In the genomic region with DNA sequence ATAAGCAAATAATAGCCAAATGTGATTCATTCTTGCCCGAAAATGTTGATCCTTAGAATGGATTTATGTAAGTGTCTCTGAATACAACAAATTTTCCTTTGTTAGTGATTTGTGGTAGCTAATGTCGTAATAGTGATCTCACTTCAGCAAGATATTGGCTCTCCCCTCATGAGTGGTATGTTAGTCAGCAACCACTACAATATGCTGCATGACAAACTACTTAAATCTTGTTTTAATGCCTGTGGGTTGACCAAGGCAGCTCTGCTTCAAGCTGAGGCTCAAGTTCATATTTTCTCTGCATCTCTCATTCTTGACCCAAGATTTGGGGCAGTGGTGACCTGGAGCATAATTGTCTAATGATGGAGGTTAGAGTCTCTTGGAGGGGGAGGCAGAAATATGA, we compare ENCODE assay signal across 16 cellular contexts. TPM values are rescaled to one million over a fixed set of nuclear protein-coding genes. Genes with fewer than 3 reads are reported as not detected.
A peak's percentile ranks its signal among the peaks of the same experiment; 100 is the strongest.
DNase-seq lines count a peak whose midpoint lies in the region; ATAC-seq and TF ChIP-seq lines count a peak whose summit lies in the region.
"Had no signal": no experiment of that assay in that cellular context is flagged by ENCODE, and none has a peak within 500 bp of the region (broad histone marks: within the 10 kb centered on the region; RNA-seq: fewer than 3 reads in every experiment).

No MANE protein-coding gene starts in this region.

- no peaks in the 10 kb centered on the region for H3K4me1 ChIP-seq in testis
- H3K4me1 ChIP-seq: colonic mucosa had no signal

- H3K36me3 ChIP-seq in testis (ENCODE audit: low read depth, missing control alignments): no peaks in the 10 kb centered on the region
- H3K36me3 ChIP-seq: colonic mucosa had no signal

- no peak overlapping the region for H3K27ac ChIP-seq in testis
- H3K27ac ChIP-seq: colonic mucosa, SK-N-MC had no signal

- no peaks in the 10 kb centered on the region for H3K9me3 ChIP-seq in testis
- H3K9me3 ChIP-seq: colonic mucosa had no signal

- intact Hi-C loops in testis (cut with DNase I; ENCODE audit: low total_unique reads): no loop called here

- H3K4me1 Mint-ChIP-seq in stimulated activated naive B cell treated with anti-CD40 and anti-IgM and Interleukin-4, amounts not matched to agents 10 μg/mL and 1 μg/mL and 100 μg/mL, for 72 hours: no peaks in the 10 kb centered on the region
- H3K4me1 Mint-ChIP-seq in chondrocyte (ENCODE audit: low read depth): peaks cover 10% of the 10 kb centered on the region

- H3K36me3 Mint-ChIP-seq in stimulated activated naive B cell treated with anti-CD40 and anti-IgM and Interleukin-4, amounts not matched to agents 10 μg/mL and 1 μg/mL and 100 μg/mL, for 72 hours: no peaks in the 10 kb centered on the region
- no peaks in the 10 kb centered on the region for H3K36me3 Mint-ChIP-seq in chondrocyte (ENCODE audit: low read depth)

- H3K27me3 ChIP-seq in testis: no peaks in the 10 kb centered on the region
- H3K27me3 ChIP-seq: colonic mucosa had no signal

- no peak overlapping the region for H3K4me3 ChIP-seq in epithelial cell of esophagus (ENCODE audit: low read length)
- H3K4me3 ChIP-seq in testis: no peak overlapping the region
- H3K4me3 ChIP-seq: colonic mucosa, SK-N-MC had no signal

- 89 to 98% methylated on average over 2 of the region's 2 CpGs for WGBS in testis, 2 donors

- no peak for TF ChIP-seq POLR2A in testis (IDR thresholded peaks at IDR 0.05)

- ATAC-seq in omental fat pad (ENCODE audit: low FRiP score): peak; percentile 56
- no peak for ATAC-seq in stimulated activated naive B cell treated with anti-CD40 and anti-IgM and Interleukin-4, amounts not matched to agents 10 μg/mL and 1 μg/mL and 100 μg/mL, for 72 hours (replicated peaks)

- TF ChIP-seq CTCF in epithelial cell of esophagus (IDR thresholded peaks at IDR 0.05; ENCODE audit: insufficient read depth, low read depth, low read length, missing control alignments) (no peak), omental fat pad (IDR thresholded peaks at IDR 0.05) (no peak), testis (IDR thresholded peaks at IDR 0.05) (no peak), chondrocyte (IDR thresholded peaks at IDR 0.05) (no peak)

- no peak overlapping the region for H3K4me3 Mint-ChIP-seq in stimulated activated naive B cell treated with anti-CD40 and anti-IgM and Interleukin-4, amounts not matched to agents 10 μg/mL and 1 μg/mL and 100 μg/mL, for 72 hours
- H3K4me3 Mint-ChIP-seq in chondrocyte (ENCODE audit: unreplicated experiment): no peak overlapping the region
- H3K4me3 Mint-ChIP-seq: stimulated activated naive CD8-positive, alpha-beta T cell treated with anti-CD3 and anti-CD28 coated beads, Interleukin-15, Interleukin-2, amounts not matched to agents 100 ng/mL and 50 ng/mL, for 24 hours had no signal

- H3K27me3 Mint-ChIP-seq in stimulated activated naive B cell treated with anti-CD40 and anti-IgM and Interleukin-4, amounts not matched to agents 10 μg/mL and 1 μg/mL and 100 μg/mL, for 72 hours: no peaks in the 10 kb centered on the region
- H3K27me3 Mint-ChIP-seq in chondrocyte (ENCODE audit: low read depth): no peaks in the 10 kb centered on the region
- H3K27me3 Mint-ChIP-seq: stimulated activated naive CD8-positive, alpha-beta T cell treated with anti-CD3 and anti-CD28 coated beads, Interleukin-15, Interleukin-2, amounts not matched to agents 100 ng/mL and 50 ng/mL, for 24 hours had no signal

- H3K27ac Mint-ChIP-seq in stimulated activated naive B cell treated with anti-CD40 and anti-IgM and Interleukin-4, amounts not matched to agents 10 μg/mL and 1 μg/mL and 100 μg/mL, for 72 hours: no peak overlapping the region
- no peak overlapping the region for H3K27ac Mint-ChIP-seq in chondrocyte (ENCODE audit: unreplicated experiment)
- H3K27ac Mint-ChIP-seq: stimulated activated naive CD8-positive, alpha-beta T cell treated with anti-CD3 and anti-CD28 coated beads, Interleukin-15, Interleukin-2, amounts not matched to agents 100 ng/mL and 50 ng/mL, for 24 hours had no signal

- H3K9me3 Mint-ChIP-seq in stimulated activated naive B cell treated with anti-CD40 and anti-IgM and Interleukin-4, amounts not matched to agents 10 μg/mL and 1 μg/mL and 100 μg/mL, for 72 hours: peaks cover 0 to 1% of the 10 kb centered on the region in 2 donors
- no peaks in the 10 kb centered on the region for H3K9me3 Mint-ChIP-seq in chondrocyte (ENCODE audit: low read depth)
- H3K9me3 Mint-ChIP-seq: stimulated activated naive CD8-positive, alpha-beta T cell treated with anti-CD3 and anti-CD28 coated beads, Interleukin-15, Interleukin-2, amounts not matched to agents 100 ng/mL and 50 ng/mL, for 24 hours had no signal

- DNase-seq in GM03348 (ENCODE audit: low spot score) (peak; percentile 79), NCI-H226 (peak; percentile 88), epithelial cell of esophagus (ENCODE audit: low read depth) (peak; percentile 92), omental fat pad (ENCODE audit: low spot score) (no peak), testis (no peak), chondrocyte (ENCODE audit: low spot score) (no peak)
- no peak for DNase-seq in stimulated activated naive B cell treated with anti-CD40 and anti-IgM and Interleukin-4, amounts not matched to agents 10 μg/mL and 1 μg/mL and 100 μg/mL, for 72 hours
- no peak for DNase-seq in activated CD8-positive, alpha-beta memory T cell treated with anti-CD3 and anti-CD28 coated beads, Interleukin-2, amount 50 U/mL, for 4 hours
- DNase-seq: activated CD4-positive, alpha-beta T cell treated with anti-CD3 and anti-CD28 coated beads for 4 hours; activated effector memory CD4-positive, alpha-beta T cell treated with Interleukin-2 at 50 U/mL for 16 hours; colonic mucosa; DMS 273 treated with DMSO at 0.1 percent for 48 hours; NCI-H1105 treated with DMSO at 0.1 percent for 48 hours; stimulated activated CD4-positive, alpha-beta T cell treated with anti-CD3 and anti-CD28 coated beads, Interleukin-1b, Interleukin-23, amount 100 ng/mL, for 48 hours had no signal

RNA-seq across cellular contexts. Expression of a gene that starts 49.8 kb away (rescaled TPM):
- 100 to 1,000 TPM; 135 to 717 (median 384) TPM for total RNA-seq in omental fat pad
- 10 to 100 TPM in 1 of 2 donors, 1 to 10 TPM in 1; 6.6 to 13.0 TPM for total RNA-seq in testis
- 16.5 TPM for polyA plus RNA-seq in testis (ENCODE audit: insufficient read depth, low read depth, low replicate concordance)
- total RNA-seq in chondrocyte: 0.28 to 1.2 TPM (median 0.40 TPM) in 3 replicates

Comparison
In these comparisons a context has a peak if more than half of its experiments do, and no peak if none do; other contexts are left out.
1. DNase-seq: peak in GM03348 (single experiment), NCI-H226 (single experiment) and epithelial cell of esophagus (single experiment); none in omental fat pad (single experiment), testis (single experiment), stimulated activated naive B cell treated with anti-CD40 and anti-IgM and Interleukin-4, amounts not matched to agents 10 μg/mL and 1 μg/mL and 100 μg/mL, for 72 hours (single experiment), activated CD8-positive, alpha-beta memory T cell treated with anti-CD3 and anti-CD28 coated beads, Interleukin-2, amount 50 U/mL, for 4 hours (single experiment) and chondrocyte (single experiment).
2. RNA of a gene that starts 49.8 kb away (total RNA-seq): 135 to 717 TPM in omental fat pad; 6.6 to 13.0 TPM in testis and 0.28 to 1.2 TPM in chondrocyte; every median in the first group is over 4 times any median in the second.